Comparison of ENCODE assay signal across 29 cellular contexts in genomic region chr1:50964863-50965262, GRCh38.
"Had no signal": no experiment of that assay in that cellular context is flagged by ENCODE, and none has a peak within 500 bp of the region (broad histone marks: within the 10 kb centered on the region; RNA-seq: fewer than 3 reads in every experiment).

No MANE protein-coding gene starts in this region.

- H3K4me3 Mint-ChIP-seq: stimulated activated effector memory CD8-positive, alpha-beta T cell treated with anti-CD3 and anti-CD28 coated beads, Interleukin-12 subunit alpha, Interleukin-12 subunit beta, amount 100 ng/mL, for 72 hours; stimulated activated memory B cell treated with anti-CD40 and anti-IgM and Interleukin-4, amounts not matched to agents 10 μg/mL and 1 μg/mL and 100 μg/mL, for 72 hours; stimulated activated naive B cell treated with anti-CD40 and anti-IgM and Interleukin-4, amounts not matched to agents 10 μg/mL and 1 μg/mL and 100 μg/mL, for 72 hours; stimulated activated naive CD8-positive, alpha-beta T cell treated with anti-CD3 and anti-CD28 coated beads, Interleukin-15, amount 100 ng/mL, for 72 hours; stimulated activated naive CD8-positive, alpha-beta T cell treated with anti-CD3 and anti-CD28 coated beads, Interleukin-15, Interleukin-2, amounts not matched to agents 100 ng/mL and 50 ng/mL, for 24 hours; type B pancreatic cell had no signal

- H3K4me1 ChIP-seq: testis, uterus had no signal

- H3K36me3 ChIP-seq: stomach, suprapubic skin, thoracic aorta, thyroid gland, tibial artery, tibial nerve, transverse colon, upper lobe of left lung, upper lobe of right lung, uterus, vagina had no signal

- ATAC-seq: stimulated activated effector memory CD8-positive, alpha-beta T cell treated with anti-CD3 and anti-CD28 coated beads, Interleukin-12 subunit alpha, Interleukin-12 subunit beta, amount 100 ng/mL, for 72 hours; stimulated activated memory B cell treated with anti-CD40 and anti-IgM and Interleukin-4, amounts not matched to agents 10 μg/mL and 1 μg/mL and 100 μg/mL, for 72 hours; stimulated activated naive B cell treated with anti-CD40 and anti-IgM and Interleukin-4, amounts not matched to agents 10 μg/mL and 1 μg/mL and 100 μg/mL, for 72 hours; stimulated activated naive CD8-positive, alpha-beta T cell treated with anti-CD3 and anti-CD28 coated beads, Interleukin-15, amount 100 ng/mL, for 72 hours; stimulated activated naive CD8-positive, alpha-beta T cell treated with anti-CD3 and anti-CD28 coated beads, Interleukin-15, Interleukin-2, amounts not matched to agents 100 U/mL and 50 U/mL, for 24 hours; upper lobe of right lung had no signal

- H3K9me3 ChIP-seq: stomach, suprapubic skin, testis, thoracic aorta, thyroid gland, tibial artery, tibial nerve, transverse colon, upper lobe of left lung, upper lobe of right lung, uterus, vagina had no signal

- H3K27ac Mint-ChIP-seq: stimulated activated effector memory CD8-positive, alpha-beta T cell treated with anti-CD3 and anti-CD28 coated beads, Interleukin-12 subunit alpha, Interleukin-12 subunit beta, amount 100 ng/mL, for 72 hours; stimulated activated memory B cell treated with anti-CD40 and anti-IgM and Interleukin-4, amounts not matched to agents 10 μg/mL and 1 μg/mL and 100 μg/mL, for 72 hours; stimulated activated naive B cell treated with anti-CD40 and anti-IgM and Interleukin-4, amounts not matched to agents 10 μg/mL and 1 μg/mL and 100 μg/mL, for 72 hours; stimulated activated naive CD8-positive, alpha-beta T cell treated with anti-CD3 and anti-CD28 coated beads, Interleukin-15, amount 100 ng/mL, for 72 hours; stimulated activated naive CD8-positive, alpha-beta T cell treated with anti-CD3 and anti-CD28 coated beads, Interleukin-15, Interleukin-2, amounts not matched to agents 100 ng/mL and 50 ng/mL, for 24 hours; type B pancreatic cell had no signal

- H3K27me3 Mint-ChIP-seq: stimulated activated naive B cell treated with anti-CD40 and anti-IgM and Interleukin-4, amounts not matched to agents 10 μg/mL and 1 μg/mL and 100 μg/mL, for 72 hours; stimulated activated naive CD8-positive, alpha-beta T cell treated with anti-CD3 and anti-CD28 coated beads, Interleukin-15, amount 100 ng/mL, for 72 hours; stimulated activated naive CD8-positive, alpha-beta T cell treated with anti-CD3 and anti-CD28 coated beads, Interleukin-15, Interleukin-2, amounts not matched to agents 100 ng/mL and 50 ng/mL, for 24 hours had no signal

- H3K27ac ChIP-seq: stomach, suprapubic skin, testis, thoracic aorta, thyroid gland, tibial nerve, transverse colon, upper lobe of left lung, upper lobe of right lung, uterus, vagina had no signal

- FAIRE-seq: urothelium cell line had no signal

- H3K4me3 ChIP-seq: stomach, suprapubic skin, testis, thoracic aorta, thyroid gland, tibial artery, tibial nerve, transverse colon, upper lobe of left lung, upper lobe of right lung, uterus, vagina had no signal

- H3K27me3 ChIP-seq: stomach, suprapubic skin, testis, thyroid gland, tibial artery, tibial nerve, transverse colon, upper lobe of left lung, upper lobe of right lung, uterus, vagina had no signal

- H3K9me3 Mint-ChIP-seq: stimulated activated effector memory CD8-positive, alpha-beta T cell treated with anti-CD3 and anti-CD28 coated beads, Interleukin-12 subunit alpha, Interleukin-12 subunit beta, amount 100 ng/mL, for 72 hours; stimulated activated memory B cell treated with anti-CD40 and anti-IgM and Interleukin-4, amounts not matched to agents 10 μg/mL and 1 μg/mL and 100 μg/mL, for 72 hours; stimulated activated naive B cell treated with anti-CD40 and anti-IgM and Interleukin-4, amounts not matched to agents 10 μg/mL and 1 μg/mL and 100 μg/mL, for 72 hours; stimulated activated naive CD8-positive, alpha-beta T cell treated with anti-CD3 and anti-CD28 coated beads, Interleukin-15, amount 100 ng/mL, for 72 hours; stimulated activated naive CD8-positive, alpha-beta T cell treated with anti-CD3 and anti-CD28 coated beads, Interleukin-15, Interleukin-2, amounts not matched to agents 100 ng/mL and 50 ng/mL, for 24 hours; type B pancreatic cell had no signal

- DNase-seq: stimulated activated CD4-positive, alpha-beta T cell treated with anti-CD3 and anti-CD28 coated beads, Interleukin-2, amount 100 ng/mL, for 48 hours; stimulated activated CD4-positive, alpha-beta T cell treated with anti-CD3 and anti-CD28 coated beads, Interleukin-4, amount 100 ng/mL, for 1 hour; stimulated activated CD4-positive, alpha-beta T cell treated with anti-CD3 and anti-CD28 coated beads, Interleukin-4, amount 100 ng/mL, for 24 hours; stimulated activated CD4-positive, alpha-beta T cell treated with anti-CD3 and anti-CD28 coated beads, Interleukin-4, amount 100 ng/mL, for 4 hours; stimulated activated CD8-positive, alpha-beta memory T cell treated with anti-CD3 and anti-CD28 coated beads, Interleukin-4, amount 100 ng/mL, for 48 hours; stimulated activated naive B cell treated with anti-CD40 and anti-IgM and Interleukin-4, amounts not matched to agents 10 μg/mL and 1 μg/mL and 100 μg/mL, for 72 hours; stimulated activated naive CD4-positive, alpha-beta T cell; stimulated activated naive CD4-positive, alpha-beta T cell treated with Interleukin-2 at 50 U/mL for 16 hours; stimulated activated naive CD8-positive, alpha-beta T cell treated with anti-CD3 and anti-CD28 coated beads, Interleukin-15, amount 100 ng/mL, for 72 hours; stimulated activated naive CD8-positive, alpha-beta T cell treated with anti-CD3 and anti-CD28 coated beads, Interleukin-15, Interleukin-2, amounts not matched to agents 100 U/mL and 50 U/mL, for 24 hours; stomach; substantia nigra; testis; thyroid gland; tibial artery; transverse colon; trophoblast cell; upper lobe of left lung; upper lobe of right lung; uterus had no signal

- H3K36me3 Mint-ChIP-seq: stimulated activated memory B cell treated with anti-CD40 and anti-IgM and Interleukin-4, amounts not matched to agents 10 μg/mL and 1 μg/mL and 100 μg/mL, for 72 hours; stimulated activated naive B cell treated with anti-CD40 and anti-IgM and Interleukin-4, amounts not matched to agents 10 μg/mL and 1 μg/mL and 100 μg/mL, for 72 hours; type B pancreatic cell had no signal
